ENCODE assay signal across 1 cellular context in the genomic region with DNA sequence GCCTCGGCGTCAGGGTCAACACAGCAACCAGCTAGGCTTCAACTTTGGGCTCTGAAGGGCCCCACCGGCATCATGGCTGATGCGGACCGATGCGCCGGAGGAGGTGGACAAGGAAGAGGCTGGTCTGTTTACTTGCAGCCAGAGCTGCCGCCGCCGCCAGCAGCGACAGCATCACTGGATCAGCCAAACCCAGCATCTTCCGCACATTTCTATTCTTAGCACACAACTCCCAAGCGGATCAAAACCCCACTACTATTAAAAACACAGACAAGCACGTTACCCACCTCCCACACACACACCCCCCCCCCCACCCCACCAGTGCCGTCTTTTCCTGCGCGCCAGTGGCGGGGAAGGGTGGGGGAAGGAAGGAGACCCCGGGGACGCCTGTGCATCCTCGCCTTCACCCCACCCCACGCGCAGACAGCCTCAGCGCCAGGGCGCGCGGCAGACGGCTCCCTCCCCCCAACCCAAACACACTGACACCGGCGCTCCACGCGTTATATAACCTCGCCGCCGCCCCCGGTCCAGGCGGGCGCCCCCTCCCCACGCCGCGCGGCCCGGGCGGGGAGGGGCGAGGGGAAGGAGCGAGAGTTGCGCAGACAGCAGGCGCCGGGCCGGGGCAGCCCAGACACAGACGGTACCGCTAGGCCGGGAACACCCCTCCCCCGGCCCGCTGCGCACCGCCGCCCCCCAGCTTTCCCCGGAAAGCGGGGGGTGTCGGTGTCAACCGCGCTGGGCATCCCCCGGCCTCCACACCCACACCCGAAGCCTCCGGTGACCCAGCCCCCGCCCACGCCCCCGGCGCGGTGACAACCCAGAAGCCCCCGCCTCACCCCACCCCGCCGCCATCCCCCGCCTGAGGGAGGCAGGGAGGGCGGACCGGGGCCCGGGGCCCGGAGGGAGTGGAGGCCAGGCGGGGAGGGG.
TF ChIP-seq lines count a peak whose summit lies in the region.

No MANE protein-coding gene starts in this region.

TF ChIP-seq in SK-N-SH, 30 proteins besides CTCF, POLR2A, EP300 and RAD21 (continued from another document):
- TF ChIP-seq NRF1 (IDR thresholded peaks at IDR 0.05; ENCODE audit: low read depth, low read length) = 0 out of 2 replicates have a peak, but pooled peaks have one; percentile 14
